ENCODE assay signal across 2 cellular contexts in genomic region chr16:80592273-80592672, GRCh38.
TF ChIP-seq lines count a peak whose summit lies in the region.

No MANE protein-coding gene starts in this region.

TF ChIP-seq in liver, 16 proteins besides CTCF, POLR2A, EP300 and RAD21:
- TF ChIP-seq HNF4A (conservative IDR thresholded peaks at IDR 0.05) (peak; percentile 13 to 26), RXRA (IDR thresholded peaks at IDR 0.05) (no peak), FOXA2 (IDR thresholded peaks at IDR 0.05) (no peak), HNF4G (IDR thresholded peaks at IDR 0.05) (no peak)

TF ChIP-seq in HepG2, 621 proteins besides CTCF, POLR2A, EP300 and RAD21:
- TF ChIP-seq HOXA3 (CRISPR knock-in tag; IDR thresholded peaks at IDR 0.05): no peak
- no peak for TF ChIP-seq MXD3 (CRISPR knock-in tag; IDR thresholded peaks at IDR 0.05)
- no peak for TF ChIP-seq ZNF280D (CRISPR knock-in tag; IDR thresholded peaks at IDR 0.05)
- no peak for TF ChIP-seq ZNF800 (CRISPR knock-in tag; IDR thresholded peaks at IDR 0.05)
- TF ChIP-seq THAP11 (CRISPR knock-in tag; IDR thresholded peaks at IDR 0.05): no peak
- TF ChIP-seq SPEN (CRISPR knock-in tag; IDR thresholded peaks at IDR 0.05; ENCODE audit: low read depth): no peak
- no peak for TF ChIP-seq NFYB (CRISPR knock-in tag; IDR thresholded peaks at IDR 0.05)
- TF ChIP-seq ZNF335 (CRISPR knock-in tag; IDR thresholded peaks at IDR 0.05): no peak
- TF ChIP-seq ZNF841 (CRISPR knock-in tag; IDR thresholded peaks at IDR 0.05; ENCODE audit: borderline replicate concordance): no peak
- TF ChIP-seq SMAD9 (CRISPR knock-in tag; IDR thresholded peaks at IDR 0.05): no peak
- no peak for TF ChIP-seq ETV6 (CRISPR knock-in tag; conservative IDR thresholded peaks at IDR 0.05)
- no peak for TF ChIP-seq ZNF224 (CRISPR knock-in tag; IDR thresholded peaks at IDR 0.05)
- TF ChIP-seq FOXP1 (IDR thresholded peaks at IDR 0.05): no peak
- no peak for TF ChIP-seq FOXP1 (CRISPR knock-in tag; IDR thresholded peaks at IDR 0.05)
